Comparison of ENCODE assay signal across 1 cellular context in the genomic region with DNA sequence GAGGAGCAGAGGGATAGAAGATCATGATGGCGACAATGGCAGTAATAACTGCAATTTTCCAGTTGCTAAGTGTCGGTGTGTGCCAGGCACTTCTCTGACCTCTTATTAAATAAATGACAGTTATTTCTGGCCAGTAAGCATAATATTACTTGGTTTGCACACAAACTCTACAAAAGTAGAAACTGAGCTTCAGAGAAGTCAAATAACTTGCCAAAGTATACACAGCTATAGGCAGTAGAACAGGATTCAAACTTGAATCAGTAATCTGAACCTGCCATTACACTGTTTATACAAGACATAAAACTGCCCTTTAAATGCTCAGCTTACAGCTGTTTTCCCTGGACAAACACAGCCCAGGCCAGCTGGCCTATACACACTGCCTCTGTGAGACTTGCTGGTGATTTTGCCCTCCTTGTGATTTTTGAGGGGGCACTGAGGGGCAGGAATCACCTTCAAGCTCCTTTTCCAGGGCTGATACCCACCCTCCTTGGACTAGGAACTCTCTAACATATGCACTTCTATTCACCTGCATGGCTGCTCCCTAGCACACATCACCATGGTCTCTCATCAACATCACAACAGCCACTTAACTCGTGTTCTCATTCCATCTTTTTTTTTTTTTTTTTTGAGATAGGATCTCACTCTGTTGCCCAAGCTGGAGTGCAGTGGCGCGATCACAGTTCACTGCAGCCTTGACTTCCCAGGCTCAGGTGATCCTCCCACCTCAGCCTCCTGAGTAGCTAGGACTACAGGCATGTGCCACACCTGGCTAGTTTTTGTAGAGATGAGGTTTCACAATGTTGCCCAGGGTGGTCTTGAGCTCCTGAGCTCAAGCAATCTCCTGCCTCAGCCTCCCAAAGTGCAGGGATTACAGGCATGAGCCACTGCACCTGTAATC.
TF ChIP-seq lines count a peak whose summit lies in the region.

No MANE protein-coding gene starts in this region.

TF ChIP-seq in IMR-90, 13 proteins besides CTCF, POLR2A, EP300 and RAD21 (continued from another document):
- TF ChIP-seq MAZ (IDR thresholded peaks at IDR 0.05; ENCODE audit: borderline replicate concordance, low read depth, low read length) = no peak
